ENCODE assay signal across 31 cellular contexts in genomic region chr5:15803280-15803679, GRCh38.
DNase-seq lines count a peak whose midpoint lies in the region; ATAC-seq, FAIRE-seq and TF ChIP-seq lines count a peak whose summit lies in the region.
"Had no signal": no experiment of that assay in that cellular context is flagged by ENCODE, and none has a peak within 500 bp of the region (broad histone marks: within the 10 kb centered on the region; RNA-seq: fewer than 3 reads in every experiment).

No MANE protein-coding gene starts in this region.

- DNase-seq in HepG2 (ENCODE audit: low spot score) (no peak), right lobe of liver (no peak), K562 (ENCODE audit: extremely low read depth in 1 of 4, low spot score in 3 of 4) (no peak), SIG-M5 treated with dmso at 0.1 percent for 504 hours (lab: John Stamatoyannopoulos, UW; ENCODE audit: unreplicated experiment) (no peak)
- DNase-seq: 8988T; ACHN; AML-193; BE2C; C1 segment of cervical spinal cord; Caco-2; Calu3; CD4-positive, alpha-beta memory T cell; CD4-positive, alpha-beta T cell; CD4-positive, CD25-positive, alpha-beta regulatory T cell; CD8-positive, alpha-beta memory T cell; CD8-positive, alpha-beta T cell; COR-L47; DMS 273 treated with DMSO at 0.1 percent for 48 hours; DMS153; DMS53; DMS79; DMS79 treated with DMSO at 0.1 percent for 48 hours; DND-41; EL had no signal

- intact Hi-C loops in HepG2 (cut with micrococcal nuclease; ENCODE audit: unreplicated experiment): no loop called here
- intact Hi-C loops in right lobe of liver (cut with DNase I): no loop called here
- intact Hi-C loops in K562 (cut with micrococcal nuclease): no loop called here

- H3K79me2 ChIP-seq in HepG2 (ENCODE audit: insufficient read depth, low read length) (no peaks in the 10 kb centered on the region), K562 (ENCODE audit: control insufficient read depth, insufficient read depth, low read length) (no peaks in the 10 kb centered on the region)

- 1% methylated on average over 2 of the region's 2 CpGs for WGBS in HepG2 (ENCODE audit: low lambda C conversion rate)
- 31% methylated on average over 2 of the region's 2 CpGs for WGBS in right lobe of liver (ENCODE audit: insufficient coverage, low coverage, low lambda C conversion rate, missing lambda C conversion rate)
- WGBS in K562 (ENCODE audit: insufficient coverage, low coverage, missing lambda C conversion rate): 0% methylated on average over 2 of the region's 2 CpGs

- H4K20me1 ChIP-seq in HepG2 (ENCODE audit: insufficient read depth, low read length): no peaks in the 10 kb centered on the region
- H4K20me1 ChIP-seq in K562 (replicated peaks; ENCODE audit: control insufficient read depth, insufficient read depth, low read length): no peaks in the 10 kb centered on the region
- H4K20me1 ChIP-seq: BLaER1; BLaER1 treated with 17β-estradiol and CSF1 and Interleukin-3, amounts not matched to agents 10 nM and 100 nM had no signal

- H3K4me2 ChIP-seq in HepG2 (ENCODE audit: low read depth, low read length): no peak overlapping the region
- no peak overlapping the region for H3K4me2 ChIP-seq in K562 (ENCODE audit: insufficient read depth, low read length)
- H3K4me2 ChIP-seq: A549; BLaER1; BLaER1 treated with 17β-estradiol and CSF1 and Interleukin-3, amounts not matched to agents 10 nM and 100 nM had no signal

- POLR2A ChIA-PET in HepG2 (lab: Yijun Ruan, JAX): no interaction called here
- POLR2A ChIA-PET in K562 (lab: Yijun Ruan, JAX): no interaction called here

- TF ChIP-seq POLR2A in HepG2 (IDR thresholded peaks at IDR 0.05; ENCODE audit: insufficient read depth in 1 of 2, low read depth in 2 of 2, low read length in 2 of 2) (no peak), right lobe of liver (IDR thresholded peaks at IDR 0.05) (no peak), K562 (conservative IDR thresholded peaks at IDR 0.05) (no peak)

- no peaks in the 10 kb centered on the region for H3K36me3 ChIP-seq in HepG2 (replicated peaks in 1 of 2; ENCODE audit: control insufficient read depth in 1 of 2, insufficient read depth in 2 of 2, low read length in 2 of 2)
- H3K36me3 ChIP-seq in right lobe of liver: no peaks in the 10 kb centered on the region
- no peaks in the 10 kb centered on the region for H3K36me3 ChIP-seq in K562 (ENCODE audit: control insufficient read depth, insufficient read depth, low read length)
- H3K36me3 ChIP-seq: BE2C; BLaER1; BLaER1 treated with 17β-estradiol and CSF1 and Interleukin-3, amounts not matched to agents 10 nM and 100 nM had no signal

- TF ChIP-seq CTCF in HepG2 (CRISPR knock-in tag; IDR thresholded peaks at IDR 0.05): no peak
- no peak for TF ChIP-seq CTCF in right lobe of liver (IDR thresholded peaks at IDR 0.05)
- TF ChIP-seq CTCF in K562 (IDR thresholded peaks at IDR 0.05 in 2 of 3, conservative IDR thresholded peaks at IDR 0.05 in 1 of 3; ENCODE audit: insufficient read depth in 2 of 3, low read depth in 1 of 3, low read length in 3 of 3): no peak

- TF ChIP-seq RAD21 in HepG2 (CRISPR knock-in tag; IDR thresholded peaks at IDR 0.05): no peak
- no peak for TF ChIP-seq RAD21 in K562 (CRISPR knock-in tag; conservative IDR thresholded peaks at IDR 0.05 in 1 of 2, IDR thresholded peaks at IDR 0.05 in 1 of 2)

- BruUV-seq in HepG2 (replicated peaks; lab: Mats Ljungman, UMichigan): no TSS peak
- no TSS peak for BruUV-seq in K562 (replicated peaks; lab: Mats Ljungman, UMichigan)

- no peak overlapping the region for H3K9ac ChIP-seq in HepG2 (ENCODE audit: insufficient read depth, low read depth, low read length)
- H3K9ac ChIP-seq in K562 (ENCODE audit: insufficient read depth in 1 of 2, low read depth in 2 of 2, low read length in 2 of 2): no peak overlapping the region
- H3K9ac ChIP-seq: BLaER1; BLaER1 treated with 17β-estradiol and CSF1 and Interleukin-3, amounts not matched to agents 10 nM and 100 nM had no signal

- H3K9me3 ChIP-seq in HepG2 (ENCODE audit: low read length): peaks cover 20% of the 10 kb centered on the region
- H3K9me3 ChIP-seq in right lobe of liver: no peaks in the 10 kb centered on the region
- H3K9me3 ChIP-seq in K562 (replicated peaks; ENCODE audit: control insufficient read depth, insufficient read depth, low read depth, low read length): peaks cover 1% of the 10 kb centered on the region; the same call in 1 of the 2 replicates
- H3K9me3 ChIP-seq: BE2C had no signal

- no peak overlapping the region for H3K27ac ChIP-seq in HepG2 (ENCODE audit: extremely low read length, insufficient read depth, low read length)
- H3K27ac ChIP-seq in right lobe of liver: no peak overlapping the region
- no peak overlapping the region for H3K27ac ChIP-seq in K562 (ENCODE audit: extremely low read depth, low read depth, low read length)
- H3K27ac ChIP-seq: 22Rv1; A549; BLaER1; BLaER1 treated with 17β-estradiol and CSF1 and Interleukin-3, amounts not matched to agents 10 nM and 100 nM; C4-2B had no signal

- no peak overlapping the region for H3K4me3 ChIP-seq in HepG2 (replicated peaks in 1 of 3; ENCODE audit: insufficient read depth in 1 of 3, low read depth in 2 of 3, low read length in 3 of 3)
- H3K4me3 ChIP-seq in right lobe of liver: no peak overlapping the region
- H3K4me3 ChIP-seq in K562: no peak overlapping the region
- H3K4me3 ChIP-seq: A549; BLaER1; BLaER1 treated with 17β-estradiol and CSF1 and Interleukin-3, amounts not matched to agents 10 nM and 100 nM had no signal

- CTCF ChIA-PET in HepG2 (lab: Yijun Ruan, JAX; ENCODE audit: low intra/inter-chr PET ratio, low total read pairs) (no interaction called here), K562 (lab: Yijun Ruan, JAX; ENCODE audit: low intra/inter-chr PET ratio) (no interaction called here)

- H2AFZ ChIP-seq in HepG2 (ENCODE audit: low read length) (no peak overlapping the region), K562 (ENCODE audit: low read depth, low read length) (no peak overlapping the region)

- TF ChIP-seq EP300 in HepG2 (IDR thresholded peaks at IDR 0.05; ENCODE audit: low read depth in 2 of 2, low read length in 2 of 2): no peak
- no peak for TF ChIP-seq EP300 in HepG2 (CRISPR knock-in tag; IDR thresholded peaks at IDR 0.05; ENCODE audit: borderline replicate concordance)
- no peak for TF ChIP-seq EP300 in K562 (IDR thresholded peaks at IDR 0.05; ENCODE audit: low read length)

- no peaks in the 10 kb centered on the region for H3K9me1 ChIP-seq in K562 (ENCODE audit: control insufficient read depth, insufficient read depth, low read length)

- FAIRE-seq in HepG2 (lab: Jason Lieb, UNC) (no peak), K562 (lab: Jason Lieb, UNC) (no peak)
- FAIRE-seq: A204.1, A549, D721Med had no signal

- H3K27me3 ChIP-seq in HepG2 (ENCODE audit: control insufficient read depth in 1 of 2, insufficient read depth in 2 of 2, low read length in 2 of 2) (no peaks in the 10 kb centered on the region), right lobe of liver (no peaks in the 10 kb centered on the region), K562 (ENCODE audit: control insufficient read depth in 2 of 2, insufficient read depth in 2 of 2, low read length in 2 of 2) (no peaks in the 10 kb centered on the region)
- H3K27me3 ChIP-seq: BE2C; BLaER1; BLaER1 treated with 17β-estradiol and CSF1 and Interleukin-3, amounts not matched to agents 10 nM and 100 nM had no signal

- H3K4me1 ChIP-seq in HepG2 (ENCODE audit: insufficient read depth, low read length) (no peaks in the 10 kb centered on the region), right lobe of liver (no peaks in the 10 kb centered on the region), K562 (replicated peaks in 1 of 2; ENCODE audit: control insufficient read depth in 2 of 2, insufficient read depth in 2 of 2, low read length in 2 of 2) (no peaks in the 10 kb centered on the region)
- H3K4me1 ChIP-seq: A549; BLaER1; BLaER1 treated with 17β-estradiol and CSF1 and Interleukin-3, amounts not matched to agents 10 nM and 100 nM; Caco-2 had no signal

- ATAC-seq in HepG2: no peak
- ATAC-seq in right lobe of liver: no peak
- ATAC-seq in K562: no peak
- ATAC-seq: A549; CD8-positive, alpha-beta T cell had no signal

- in situ Hi-C loops in HepG2 (cut with HindIII; ENCODE audit: extremely low pct_ligation_motif_present, low pct_unique_long_range_greater_than_20kb): no loop called here
- in situ Hi-C loops in K562 (cut with MboI): no loop called here

TF ChIP-seq in K562, 482 proteins besides CTCF, POLR2A, EP300 and RAD21:
- no peak for TF ChIP-seq ZNF639 (CRISPR knock-in tag; conservative IDR thresholded peaks at IDR 0.05 in 1 of 2, IDR thresholded peaks at IDR 0.05 in 1 of 2)
- peak; percentile 70 for TF ChIP-seq HNRNPK (IDR thresholded peaks at IDR 0.05; ENCODE audit: low read depth, low read length, poor library complexity, severe bottlenecking)
- TF ChIP-seq CHD2 (IDR thresholded peaks at IDR 0.05; ENCODE audit: low read depth, low read length): no peak

Comparison
In these comparisons a context has a peak if more than half of its experiments do, and no peak if none do; other contexts are left out.
1. Of the 241 proteins assayed by ChIP-seq in both HepG2 and K562: peak only in HepG2: none; only in K562: none; in both: HNRNPK; in neither: 240.